In the genomic region with DNA sequence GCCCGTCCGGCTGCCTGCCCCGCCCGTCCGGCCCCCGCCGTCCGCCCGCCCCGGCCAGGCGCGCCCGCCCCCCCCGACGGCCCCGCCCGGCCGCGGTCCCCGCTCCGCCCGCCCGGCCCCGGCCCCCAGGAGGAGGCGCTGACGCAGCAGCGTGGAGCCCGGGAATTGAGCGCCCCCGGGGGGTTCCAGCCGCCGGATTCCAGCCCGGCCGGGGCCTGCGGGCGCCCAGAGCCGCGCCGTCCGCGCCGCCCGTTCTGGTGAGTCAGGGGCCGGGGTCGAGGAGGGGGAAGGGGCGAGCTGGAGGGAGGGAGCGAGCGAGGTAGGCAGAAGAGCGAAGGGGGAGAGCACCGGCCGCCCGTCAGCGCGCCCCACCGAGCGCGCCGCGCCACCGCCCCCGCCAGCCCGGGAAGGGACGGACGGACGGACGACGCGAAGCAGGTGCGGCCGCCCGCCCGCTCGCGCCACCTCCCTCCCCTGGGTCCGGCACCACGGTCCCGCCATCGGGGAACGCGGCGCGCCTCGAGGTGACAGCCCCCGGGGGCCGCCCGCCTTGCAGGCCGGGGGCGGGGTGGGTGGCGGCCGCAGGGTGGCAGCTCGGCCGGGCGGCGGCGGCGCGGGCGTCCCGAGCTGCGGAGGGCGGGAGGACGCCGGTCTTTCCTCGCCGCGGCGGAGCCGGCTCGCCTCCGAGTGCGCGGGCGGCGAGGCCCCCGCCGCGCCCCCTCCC, we compare ENCODE assay signal across 1 cellular context.
TF ChIP-seq lines count a peak whose summit lies in the region.

No MANE protein-coding gene starts in this region.

TF ChIP-seq in liver, 16 proteins besides CTCF, POLR2A, EP300 and RAD21 (continued from another document):
- TF ChIP-seq, protein P1, sequence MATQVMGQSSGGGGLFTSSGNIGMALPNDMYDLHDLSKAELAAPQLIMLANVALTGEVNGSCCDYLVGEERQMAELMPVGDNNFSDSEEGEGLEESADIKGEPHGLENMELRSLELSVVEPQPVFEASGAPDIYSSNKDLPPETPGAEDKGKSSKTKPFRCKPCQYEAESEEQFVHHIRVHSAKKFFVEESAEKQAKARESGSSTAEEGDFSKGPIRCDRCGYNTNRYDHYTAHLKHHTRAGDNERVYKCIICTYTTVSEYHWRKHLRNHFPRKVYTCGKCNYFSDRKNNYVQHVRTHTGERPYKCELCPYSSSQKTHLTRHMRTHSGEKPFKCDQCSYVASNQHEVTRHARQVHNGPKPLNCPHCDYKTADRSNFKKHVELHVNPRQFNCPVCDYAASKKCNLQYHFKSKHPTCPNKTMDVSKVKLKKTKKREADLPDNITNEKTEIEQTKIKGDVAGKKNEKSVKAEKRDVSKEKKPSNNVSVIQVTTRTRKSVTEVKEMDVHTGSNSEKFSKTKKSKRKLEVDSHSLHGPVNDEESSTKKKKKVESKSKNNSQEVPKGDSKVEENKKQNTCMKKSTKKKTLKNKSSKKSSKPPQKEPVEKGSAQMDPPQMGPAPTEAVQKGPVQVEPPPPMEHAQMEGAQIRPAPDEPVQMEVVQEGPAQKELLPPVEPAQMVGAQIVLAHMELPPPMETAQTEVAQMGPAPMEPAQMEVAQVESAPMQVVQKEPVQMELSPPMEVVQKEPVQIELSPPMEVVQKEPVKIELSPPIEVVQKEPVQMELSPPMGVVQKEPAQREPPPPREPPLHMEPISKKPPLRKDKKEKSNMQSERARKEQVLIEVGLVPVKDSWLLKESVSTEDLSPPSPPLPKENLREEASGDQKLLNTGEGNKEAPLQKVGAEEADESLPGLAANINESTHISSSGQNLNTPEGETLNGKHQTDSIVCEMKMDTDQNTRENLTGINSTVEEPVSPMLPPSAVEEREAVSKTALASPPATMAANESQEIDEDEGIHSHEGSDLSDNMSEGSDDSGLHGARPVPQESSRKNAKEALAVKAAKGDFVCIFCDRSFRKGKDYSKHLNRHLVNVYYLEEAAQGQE (IDR thresholded peaks at IDR 0.05): no peak
- TF ChIP-seq RXRA (IDR thresholded peaks at IDR 0.05) (no peak), SP1 (IDR thresholded peaks at IDR 0.05) (no peak), HNF4G (IDR thresholded peaks at IDR 0.05) (no peak), FOXA1 (IDR thresholded peaks at IDR 0.05) (no peak)
- TF ChIP-seq, protein P2, sequence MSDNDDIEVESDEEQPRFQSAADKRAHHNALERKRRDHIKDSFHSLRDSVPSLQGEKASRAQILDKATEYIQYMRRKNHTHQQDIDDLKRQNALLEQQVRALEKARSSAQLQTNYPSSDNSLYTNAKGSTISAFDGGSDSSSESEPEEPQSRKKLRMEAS (IDR thresholded peaks at IDR 0.05): no peak
